In genomic region chr7:101244385-101245146, GRCh38 we compare ENCODE assay signal across 1 cellular context.
TF ChIP-seq lines count a peak whose summit lies in the region.

TSS of gene FIS1 (minus strand) at chr7:101245081. CDS start at chr7:101245004, 77 bp downstream.

TF ChIP-seq in HepG2, 621 proteins besides CTCF, POLR2A, EP300 and RAD21 (continued from another document and continues in another):
- TF ChIP-seq AHDC1 (CRISPR knock-in tag; IDR thresholded peaks at IDR 0.05; ENCODE audit: borderline replicate concordance) (0 out of 2 replicates have a peak, but pooled peaks have one; percentile 49), SAP130 (CRISPR knock-in tag; IDR thresholded peaks at IDR 0.05; ENCODE audit: low read depth) (peak; percentile 76), ARID5B (CRISPR knock-in tag; IDR thresholded peaks at IDR 0.05) (no peak; the same call in 1 of the 2 replicates), HNRNPLL (IDR thresholded peaks at IDR 0.05; ENCODE audit: low read depth, low read length, poor library complexity, severe bottlenecking) (peak; percentile 1), ZNF44 (CRISPR knock-in tag; IDR thresholded peaks at IDR 0.05) (0 out of 2 replicates have a peak, but pooled peaks have one; percentile 33), ZSCAN31 (CRISPR knock-in tag; IDR thresholded peaks at IDR 0.05; ENCODE audit: low read depth) (peak; percentile 18; the same call in 1 of the 2 replicates), IRF2 (CRISPR knock-in tag; IDR thresholded peaks at IDR 0.05) (peak; percentile 51; the same call in 1 of the 2 replicates), ZNF350 (CRISPR knock-in tag; IDR thresholded peaks at IDR 0.05; ENCODE audit: borderline replicate concordance, low read depth) (peak; percentile 89), CENPBD1 (CRISPR knock-in tag; IDR thresholded peaks at IDR 0.05; ENCODE audit: borderline replicate concordance, low read depth) (0 out of 2 replicates have a peak, but pooled peaks have one; percentile 35), PCBP1 (IDR thresholded peaks at IDR 0.05; ENCODE audit: borderline replicate concordance, low read depth, low read length) (peak; percentile 84; the same call in 1 of the 2 replicates), SP2 (CRISPR knock-in tag; IDR thresholded peaks at IDR 0.05) (peak; percentile 79), ZNF724P (CRISPR knock-in tag; IDR thresholded peaks at IDR 0.05; ENCODE audit: borderline replicate concordance) (0 out of 2 replicates have a peak, but pooled peaks have one; percentile 23), FOXA3 (CRISPR knock-in tag; IDR thresholded peaks at IDR 0.05) (peak; percentile 81), MYPOP (CRISPR knock-in tag; IDR thresholded peaks at IDR 0.05) (peak; percentile 82; the same call in 1 of the 2 replicates), ZNF615 (CRISPR knock-in tag; IDR thresholded peaks at IDR 0.05; ENCODE audit: borderline replicate concordance) (no peak), BORCS8-MEF2B (CRISPR knock-in tag; IDR thresholded peaks at IDR 0.05) (peak; percentile 89), THRA (CRISPR knock-in tag; IDR thresholded peaks at IDR 0.05; ENCODE audit: borderline replicate concordance) (0 out of 2 replicates have a peak, but pooled peaks have one; percentile 9), HNRNPK (IDR thresholded peaks at IDR 0.05; ENCODE audit: low read depth, low read length, poor library complexity, severe bottlenecking) (no peak), TFAP4 (IDR thresholded peaks at IDR 0.05; ENCODE audit: borderline replicate concordance, low read depth) (peak; percentile 88), ELF1 (CRISPR knock-in tag; IDR thresholded peaks at IDR 0.05) (peak; percentile 88), ZFAT (CRISPR knock-in tag; conservative IDR thresholded peaks at IDR 0.05) (0 out of 2 replicates have a peak, but pooled peaks have one; percentile 60), CBFB (CRISPR knock-in tag; IDR thresholded peaks at IDR 0.05) (no peak), ERF (CRISPR knock-in tag; IDR thresholded peaks at IDR 0.05) (peak; percentile 41; the same call in 1 of the 2 replicates), ZBTB46 (CRISPR knock-in tag; IDR thresholded peaks at IDR 0.05; ENCODE audit: borderline replicate concordance) (no peak), MXI1 (IDR thresholded peaks at IDR 0.05; ENCODE audit: borderline replicate concordance, low read depth, low read length) (peak; percentile 88), DBP (CRISPR knock-in tag; IDR thresholded peaks at IDR 0.05; ENCODE audit: not compliant biosample characterization) (peak; percentile 27), POLR2G (IDR thresholded peaks at IDR 0.05; ENCODE audit: low read depth, low read length) (peak; percentile 95), RNF2 (conservative IDR thresholded peaks at IDR 0.05; ENCODE audit: low read depth) (0 out of 2 replicates have a peak, but pooled peaks have one; percentile 24), NFYB (CRISPR knock-in tag; IDR thresholded peaks at IDR 0.05) (peak; percentile 33; the same call in 1 of the 2 replicates), ZNF790 (CRISPR knock-in tag; IDR thresholded peaks at IDR 0.05; ENCODE audit: borderline replicate concordance) (peak; percentile 78; the same call in 1 of the 2 replicates), MZF1 (CRISPR knock-in tag; IDR thresholded peaks at IDR 0.05; ENCODE audit: borderline replicate concordance) (no peak), HBP1 (CRISPR knock-in tag; IDR thresholded peaks at IDR 0.05; ENCODE audit: low read depth) (peak; percentile 69; the same call in 1 of the 2 replicates), ZKSCAN8 (CRISPR knock-in tag; IDR thresholded peaks at IDR 0.05; ENCODE audit: borderline replicate concordance) (no peak), PHF21A (CRISPR knock-in tag; IDR thresholded peaks at IDR 0.05) (peak; percentile 75; the same call in 1 of the 2 replicates), TARDBP (CRISPR knock-in tag; IDR thresholded peaks at IDR 0.05) (peak; percentile 73), KLF6 (CRISPR knock-in tag; IDR thresholded peaks at IDR 0.05) (peak; percentile 13; the same call in 1 of the 2 replicates), FUBP1 (CRISPR knock-in tag; IDR thresholded peaks at IDR 0.05; ENCODE audit: borderline replicate concordance) (0 out of 2 replicates have a peak, but pooled peaks have one; percentile 7), BRCA1 (CRISPR knock-in tag; IDR thresholded peaks at IDR 0.05) (0 out of 2 replicates have a peak, but pooled peaks have one; percentile 37), STAT5B (CRISPR knock-in tag; IDR thresholded peaks at IDR 0.05) (peak; percentile 38; the same call in 1 of the 2 replicates), POLR2AphosphoS2 (IDR thresholded peaks at IDR 0.05; ENCODE audit: low read depth, low read length) (no peak)
